In the genomic region with DNA sequence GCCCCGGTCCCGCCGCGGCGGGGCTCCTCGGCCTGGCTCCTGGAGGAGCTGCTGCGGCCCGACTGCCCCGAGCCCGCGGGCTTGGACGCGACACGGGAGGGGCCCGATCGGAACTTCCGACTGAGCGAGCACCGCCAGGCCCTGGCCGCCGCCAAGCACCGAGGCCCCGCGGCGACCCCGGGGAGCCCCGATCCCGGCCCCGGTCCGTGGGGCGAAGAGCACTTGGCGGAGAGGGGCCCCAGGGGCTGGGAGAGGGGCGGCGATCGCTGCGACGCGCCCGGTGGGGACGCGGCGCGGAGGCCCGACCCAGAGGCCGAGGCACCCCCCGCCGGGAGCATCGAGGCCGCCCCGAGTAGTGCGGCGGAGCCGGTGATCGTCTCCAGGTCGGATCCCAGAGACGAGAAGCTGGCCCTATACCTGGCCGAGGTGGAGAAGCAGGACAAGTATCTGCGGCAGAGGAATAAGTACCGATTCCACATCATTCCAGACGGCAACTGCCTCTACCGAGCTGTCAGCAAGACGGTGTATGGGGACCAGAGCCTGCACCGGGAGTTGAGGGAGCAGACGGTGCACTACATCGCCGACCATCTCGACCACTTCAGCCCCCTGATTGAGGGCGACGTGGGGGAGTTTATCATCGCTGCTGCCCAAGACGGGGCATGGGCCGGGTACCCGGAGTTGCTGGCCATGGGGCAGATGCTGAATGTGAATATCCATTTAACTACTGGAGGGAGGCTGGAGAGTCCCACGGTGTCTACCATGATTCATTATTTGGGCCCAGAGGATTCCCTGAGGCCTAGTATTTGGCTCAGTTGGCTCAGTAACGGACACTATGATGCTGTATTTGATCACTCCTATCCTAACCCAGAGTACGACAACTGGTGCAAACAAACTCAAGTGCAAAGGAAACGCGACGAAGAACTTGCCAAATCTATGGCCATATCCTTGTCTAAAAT, we compare ENCODE assay signal across 8 cellular contexts. TPM values are rescaled to one million over a fixed set of nuclear protein-coding genes. Genes with fewer than 3 reads are reported as not detected.
DNase-seq lines count a peak whose midpoint lies in the region; ATAC-seq and TF ChIP-seq lines count a peak whose summit lies in the region.

No MANE protein-coding gene starts in this region.

- POLR2A ChIA-PET in WTC11 (lab: Charles Lee): no interaction called here

- DNase-seq in Ammon's horn (ENCODE audit: low spot score) (peak; percentile 44), WTC11 (ENCODE audit: low spot score) (peak; percentile 39), chondrocyte (ENCODE audit: low spot score) (no peak), left lung (peak; percentile 46 to 89), SKM-1 treated with dmso at 0.1 percent for 144 hours (lab: John Stamatoyannopoulos, UW; ENCODE audit: unreplicated experiment) (no peak)
- peak; percentile 27 for DNase-seq in stimulated activated CD4-positive, alpha-beta T cell treated with anti-CD3 and anti-CD28 coated beads, Interleukin-4, amount 100 ng/mL, for 24 hours

- peak overlapping the region; percentile 81 to 85 for H3K4me3 ChIP-seq in left lung

- ATAC-seq in GM19372 (IDR thresholded peaks at IDR 0.05; ENCODE audit: low read depth, unreplicated experiment) (peak; percentile 7), HG03457 (IDR thresholded peaks at IDR 0.05; ENCODE audit: unreplicated experiment) (peak; percentile 2), WTC11 (peak; percentile 11), left lung (peak; percentile 7)

- peak overlapping the region; percentile 96 to 97 for H3K27ac ChIP-seq in left lung

- peaks cover 0 to 8% of the 10 kb centered on the region in 2 donors for H3K36me3 ChIP-seq in left lung

- H3K4me3 Mint-ChIP-seq in WTC11: peak overlapping the region; percentile 85
- H3K4me3 Mint-ChIP-seq in chondrocyte (ENCODE audit: unreplicated experiment): peak overlapping the region; percentile 85

- H3K9me3 ChIP-seq in left lung: no peaks in the 10 kb centered on the region

- peaks cover 17 to 69% of the 10 kb centered on the region in 2 donors for H3K4me1 ChIP-seq in left lung

- no peaks in the 10 kb centered on the region for H3K27me3 ChIP-seq in left lung

- intact Hi-C loops in left lung (cut with DNase I): no loop called here

- H3K36me3 Mint-ChIP-seq in WTC11 (0 out of 2 replicates have a peak, but pooled peaks cover 2% of the 10 kb centered on the region), chondrocyte (ENCODE audit: low read depth) (no peaks in the 10 kb centered on the region)

- H3K9me3 Mint-ChIP-seq in WTC11: 0 out of 2 replicates have a peak, but pooled peaks cover 3% of the 10 kb centered on the region
- H3K9me3 Mint-ChIP-seq in chondrocyte (ENCODE audit: low read depth): no peaks in the 10 kb centered on the region

- no peak overlapping the region; the same call in 1 of the 2 replicates for H3K27ac Mint-ChIP-seq in WTC11
- peak overlapping the region; percentile 76 for H3K27ac Mint-ChIP-seq in chondrocyte (ENCODE audit: unreplicated experiment)

- no peak for TF ChIP-seq CTCF in WTC11 (IDR thresholded peaks at IDR 0.05)
- TF ChIP-seq CTCF in chondrocyte (IDR thresholded peaks at IDR 0.05): no peak
- TF ChIP-seq CTCF in left lung (IDR thresholded peaks at IDR 0.05): no peak

- peaks cover 32% of the 10 kb centered on the region for H3K4me1 Mint-ChIP-seq in WTC11
- peaks cover 36% of the 10 kb centered on the region for H3K4me1 Mint-ChIP-seq in chondrocyte (ENCODE audit: low read depth)

- CTCF ChIA-PET in WTC11 (lab: Charles Lee): no interaction called here

- H3K27me3 Mint-ChIP-seq in WTC11 (ENCODE audit: low read depth) (peaks cover 15% of the 10 kb centered on the region), chondrocyte (ENCODE audit: low read depth) (no peaks in the 10 kb centered on the region)

TF ChIP-seq in WTC11, 78 proteins besides CTCF, POLR2A, EP300 and RAD21:
- no peak for TF ChIP-seq OVOL2 (CRISPR knock-in tag; IDR thresholded peaks at IDR 0.05; ENCODE audit: borderline replicate concordance)
- no peak for TF ChIP-seq SMAD3 (CRISPR knock-in tag; IDR thresholded peaks at IDR 0.05; ENCODE audit: borderline replicate concordance)
- TF ChIP-seq NFE2L1 (CRISPR knock-in tag; IDR thresholded peaks at IDR 0.05): no peak
- TF ChIP-seq PRRX2 (CRISPR knock-in tag; IDR thresholded peaks at IDR 0.05): no peak
- TF ChIP-seq, protein P1, sequence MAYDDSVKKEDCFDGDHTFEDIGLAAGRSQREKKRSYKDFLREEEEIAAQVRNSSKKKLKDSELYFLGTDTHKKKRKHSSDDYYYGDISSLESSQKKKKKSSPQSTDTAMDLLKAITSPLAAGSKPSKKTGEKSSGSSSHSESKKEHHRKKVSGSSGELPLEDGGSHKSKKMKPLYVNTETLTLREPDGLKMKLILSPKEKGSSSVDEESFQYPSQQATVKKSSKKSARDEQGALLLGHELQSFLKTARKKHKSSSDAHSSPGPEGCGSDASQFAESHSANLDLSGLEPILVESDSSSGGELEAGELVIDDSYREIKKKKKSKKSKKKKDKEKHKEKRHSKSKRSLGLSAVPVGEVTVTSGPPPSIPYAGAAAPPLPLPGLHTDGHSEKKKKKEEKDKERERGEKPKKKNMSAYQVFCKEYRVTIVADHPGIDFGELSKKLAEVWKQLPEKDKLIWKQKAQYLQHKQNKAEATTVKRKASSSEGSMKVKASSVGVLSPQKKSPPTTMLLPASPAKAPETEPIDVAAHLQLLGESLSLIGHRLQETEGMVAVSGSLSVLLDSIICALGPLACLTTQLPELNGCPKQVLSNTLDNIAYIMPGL (CRISPR knock-in tag; IDR thresholded peaks at IDR 0.05): 0 out of 2 replicates have a peak, but pooled peaks have one; percentile 34
- no peak for TF ChIP-seq ESRRA (CRISPR knock-in tag; IDR thresholded peaks at IDR 0.05; ENCODE audit: borderline replicate concordance)
- no peak for TF ChIP-seq ZNF671 (CRISPR knock-in tag; IDR thresholded peaks at IDR 0.05)
- TF ChIP-seq MYBL2 (CRISPR knock-in tag; IDR thresholded peaks at IDR 0.05): no peak

RNA-seq across cellular contexts. Expression of a gene that starts 1.3 kb away (rescaled TPM):
- total RNA-seq in WTC11 (2021): 7.9 to 9.8 TPM (median 9.0 TPM) in 3 replicates
- 7.6 to 11.7 TPM (median 11.3 TPM) in 3 replicates for total RNA-seq in chondrocyte
- total RNA-seq in left lung: 10 to 100 TPM; 19.4 to 21.6 TPM

Comparison
In these comparisons a context has a peak if more than half of its experiments do, and no peak if none do; other contexts are left out.
1. DNase-seq: peak in Ammon's horn (single experiment), WTC11 (single experiment), left lung (2 of 2) and stimulated activated CD4-positive, alpha-beta T cell treated with anti-CD3 and anti-CD28 coated beads, Interleukin-4, amount 100 ng/mL, for 24 hours (single experiment); none in chondrocyte (single experiment) and SKM-1 treated with dmso at 0.1 percent for 144 hours (single experiment).
2. Peak in every context shown above with its lines, with median percentiles within 50 percentile points of each other: ATAC-seq.